13 cellular contexts compared by ENCODE assay signal in the genomic region with DNA sequence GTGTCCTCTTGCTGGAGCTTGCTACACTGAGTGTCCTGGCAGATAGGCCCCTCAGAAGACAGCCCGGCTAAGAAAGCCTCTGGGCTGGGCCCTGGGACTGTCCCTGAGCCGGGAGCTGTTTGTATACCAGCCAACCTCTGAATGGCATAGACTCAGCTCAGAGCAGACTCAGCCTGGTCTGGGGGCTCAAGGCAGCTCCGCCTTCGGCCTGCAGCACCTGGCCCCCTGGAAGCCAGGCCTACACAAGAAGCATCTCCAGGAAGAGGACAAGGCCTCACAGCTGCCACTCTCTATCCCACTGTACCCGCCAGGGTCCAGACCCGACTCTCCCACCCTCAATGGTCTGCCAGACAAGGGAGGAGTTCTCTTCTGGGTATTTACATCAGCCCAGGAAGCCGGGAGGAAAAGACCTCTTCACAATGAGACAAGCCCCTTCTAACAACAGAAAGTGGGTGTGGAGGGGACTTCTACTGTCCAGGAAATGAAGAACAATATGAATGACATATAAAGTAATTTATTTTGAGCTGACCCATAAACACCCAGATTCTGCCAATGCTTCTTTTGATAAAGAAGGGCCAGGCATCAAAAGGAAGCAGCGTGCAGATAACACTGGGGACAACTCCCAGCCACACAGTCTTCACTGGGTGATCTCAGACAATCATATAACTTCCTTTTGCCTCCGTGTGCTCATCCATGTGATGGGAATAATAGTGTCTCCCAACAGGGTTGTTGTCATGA.
DNase-seq lines count a peak whose midpoint lies in the region; ATAC-seq and TF ChIP-seq lines count a peak whose summit lies in the region.
"Had no signal": no experiment of that assay in that cellular context is flagged by ENCODE, and none has a peak within 500 bp of the region (broad histone marks: within the 10 kb centered on the region; RNA-seq: fewer than 3 reads in every experiment).

No MANE protein-coding gene starts in this region.

- H3K36me3 Mint-ChIP-seq in activated T-helper 2 cell treated with anti-CD3 and anti-CD28 coated beads, Interferon-gamma antibody, Interleukin-2, Interleukin-4, amounts not matched to agents 10 μg/mL and 5 μg/mL and 100 μg/mL, durations not matched to agents 14 hours and 24 hours and 36 hours (ENCODE audit: low read depth) = no peaks in the 10 kb centered on the region
- H3K36me3 Mint-ChIP-seq: CD8-positive, alpha-beta T cell had no signal

- WGBS in spleen, 5 donors = 61 to 72% (median 69%) methylated on average over 9 of the region's 9 CpGs

- no peak overlapping the region for H3K4me3 ChIP-seq in RWPE2 (ENCODE audit: severe bottlenecking)
- no peak overlapping the region for H3K4me3 ChIP-seq in spleen
- H3K4me3 ChIP-seq: HAP-1 had no signal

- no peaks in the 10 kb centered on the region for H3K9me3 ChIP-seq in RWPE2 (ENCODE audit: severe bottlenecking)
- no peaks in the 10 kb centered on the region for H3K9me3 ChIP-seq in spleen
- H3K9me3 ChIP-seq: HAP-1 had no signal

- peaks cover 25% of the 10 kb centered on the region for H3K4me1 Mint-ChIP-seq in activated T-helper 2 cell treated with anti-CD3 and anti-CD28 coated beads, Interferon-gamma antibody, Interleukin-2, Interleukin-4, amounts not matched to agents 10 μg/mL and 5 μg/mL and 100 μg/mL, durations not matched to agents 14 hours and 24 hours and 36 hours (ENCODE audit: low read depth)

- intact Hi-C loops in spleen (cut with DNase I; ENCODE audit: low total_unique reads) = no loop called here
- intact Hi-C loops in activated T-helper 2 cell treated with anti-CD3 and anti-CD28 coated beads, Interferon-gamma antibody, Interleukin-2, Interleukin-4, amounts not matched to agents 10 μg/mL and 5 μg/mL and 100 μg/mL, durations not matched to agents 14 hours and 24 hours and 36 hours (cut with micrococcal nuclease) = no loop called here

- peaks cover 17% of the 10 kb centered on the region for H3K27me3 Mint-ChIP-seq in activated T-helper 2 cell treated with anti-CD3 and anti-CD28 coated beads, Interferon-gamma antibody, Interleukin-2, Interleukin-4, amounts not matched to agents 10 μg/mL and 5 μg/mL and 100 μg/mL, durations not matched to agents 14 hours and 24 hours and 36 hours (ENCODE audit: low read depth)

- ATAC-seq in RWPE2 (ENCODE audit: low read depth) = no peak
- no peak for ATAC-seq in HG03469 (IDR thresholded peaks at IDR 0.05; ENCODE audit: unreplicated experiment)
- ATAC-seq: CD8-positive, alpha-beta T cell had no signal

- H3K36me3 ChIP-seq in RWPE2 (ENCODE audit: low read depth) (no peaks in the 10 kb centered on the region), spleen (no peaks in the 10 kb centered on the region)
- H3K36me3 ChIP-seq: HAP-1 had no signal

- H3K27me3 ChIP-seq in RWPE2 (ENCODE audit: insufficient read depth, poor library complexity, severe bottlenecking) (no peaks in the 10 kb centered on the region), spleen (replicated peaks in 1 of 7) (peaks cover 0 to 29% (median 0%) of the 10 kb centered on the region in 7 donors)

- H3K4me1 ChIP-seq in RWPE2 (ENCODE audit: insufficient read depth, poor library complexity, severe bottlenecking) (no peaks in the 10 kb centered on the region), spleen (peaks cover 0 to 11% (median 0%) of the 10 kb centered on the region in 6 donors)
- H3K4me1 ChIP-seq: HAP-1 had no signal

- no peaks in the 10 kb centered on the region for H3K9me3 Mint-ChIP-seq in activated T-helper 2 cell treated with anti-CD3 and anti-CD28 coated beads, Interferon-gamma antibody, Interleukin-2, Interleukin-4, amounts not matched to agents 10 μg/mL and 5 μg/mL and 100 μg/mL, durations not matched to agents 14 hours and 24 hours and 36 hours
- H3K9me3 Mint-ChIP-seq: CD8-positive, alpha-beta T cell had no signal

- no peak for TF ChIP-seq POLR2A in spleen (IDR thresholded peaks at IDR 0.05)

- H3K27ac ChIP-seq in RWPE2 (ENCODE audit: poor library complexity, severe bottlenecking) (no peak overlapping the region), spleen (no peak overlapping the region)
- H3K27ac ChIP-seq: RWPE1 had no signal

- TF ChIP-seq CTCF in RWPE2 (IDR thresholded peaks at IDR 0.05; ENCODE audit: poor library complexity, severe bottlenecking) = no peak
- TF ChIP-seq CTCF in spleen (IDR thresholded peaks at IDR 0.05 in 8 of 11, conservative IDR thresholded peaks at IDR 0.05 in 3 of 11) = no peak

- H3K27ac Mint-ChIP-seq in activated T-helper 2 cell treated with anti-CD3 and anti-CD28 coated beads, Interferon-gamma antibody, Interleukin-2, Interleukin-4, amounts not matched to agents 10 μg/mL and 5 μg/mL and 100 μg/mL, durations not matched to agents 14 hours and 24 hours and 36 hours = no peak overlapping the region
- H3K27ac Mint-ChIP-seq: CD8-positive, alpha-beta T cell had no signal

- DNase-seq in activated effector memory CD4-positive, alpha-beta T cell treated with anti-CD3 and anti-CD28 coated beads, Interleukin-2, amount 50 U/mL, for 16 hours = peak; percentile 55
- DNase-seq in activated effector memory CD4-positive, alpha-beta T cell treated with Interleukin-2 at 50 U/mL for 16 hours = no peak
- DNase-seq in RWPE2 (ENCODE audit: low spot score) = peak; percentile 30
- DNase-seq in mesenteric fat pad (ENCODE audit: low spot score) = peak; percentile 68
- DNase-seq in spleen = peak; percentile 69
- DNase-seq in activated T-helper 2 cell treated with anti-CD3 and anti-CD28 coated beads, Interferon-gamma antibody, Interleukin-2, Interleukin-4, amounts not matched to agents 10 μg/mL and 5 μg/mL and 100 μg/mL, durations not matched to agents 14 hours and 24 hours and 36 hours (ENCODE audit: low spot score) = no peak
- no peak for DNase-seq in SW480 (ENCODE audit: low spot score)
- DNase-seq: CD8-positive, alpha-beta T cell; NCI-H187 treated with DMSO at 0.1 percent for 48 hours; OCI-M1 had no signal

- no peak overlapping the region for H3K4me3 Mint-ChIP-seq in activated T-helper 2 cell treated with anti-CD3 and anti-CD28 coated beads, Interferon-gamma antibody, Interleukin-2, Interleukin-4, amounts not matched to agents 10 μg/mL and 5 μg/mL and 100 μg/mL, durations not matched to agents 14 hours and 24 hours and 36 hours (ENCODE audit: low read depth)
- H3K4me3 Mint-ChIP-seq: CD8-positive, alpha-beta T cell had no signal

Comparison
In these comparisons a context has a peak if more than half of its experiments do, and no peak if none do; other contexts are left out.
1. DNase-seq: peak in activated effector memory CD4-positive, alpha-beta T cell treated with anti-CD3 and anti-CD28 coated beads, Interleukin-2, amount 50 U/mL, for 16 hours (single experiment), RWPE2 (single experiment), mesenteric fat pad (single experiment) and spleen (single experiment); none in activated effector memory CD4-positive, alpha-beta T cell treated with Interleukin-2 at 50 U/mL for 16 hours (single experiment), activated T-helper 2 cell treated with anti-CD3 and anti-CD28 coated beads, Interferon-gamma antibody, Interleukin-2, Interleukin-4, amounts not matched to agents 10 μg/mL and 5 μg/mL and 100 μg/mL, durations not matched to agents 14 hours and 24 hours and 36 hours (single experiment) and SW480 (single experiment).